10 cellular contexts compared by ENCODE assay signal in the genomic region with DNA sequence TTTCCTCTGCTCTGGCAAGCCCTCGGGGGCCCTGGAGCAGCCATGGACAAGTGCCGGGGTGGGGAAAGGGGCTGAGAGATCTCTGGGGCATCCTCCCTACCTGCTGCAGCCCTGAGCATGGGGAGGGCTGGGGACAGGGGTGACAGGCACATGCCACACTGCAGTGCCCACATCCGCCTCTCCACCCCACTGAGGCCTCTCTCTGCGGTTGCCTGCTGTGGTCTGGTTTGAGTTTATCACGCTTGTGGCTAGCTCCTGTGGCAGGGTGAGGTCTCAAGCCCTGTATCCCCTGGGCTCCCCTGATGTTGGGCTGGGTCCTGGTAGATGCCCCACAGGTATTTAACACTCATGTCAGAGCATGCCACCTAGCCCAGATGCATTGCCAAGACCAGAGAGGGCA. TPM values are rescaled to one million over a fixed set of nuclear protein-coding genes. Genes with fewer than 3 reads are reported as not detected.
DNase-seq lines count a peak whose midpoint lies in the region; ATAC-seq lines count a peak whose summit lies in the region.
"Had no signal": no experiment of that assay in that cellular context is flagged by ENCODE, and none has a peak within 500 bp of the region (broad histone marks: within the 10 kb centered on the region; RNA-seq: fewer than 3 reads in every experiment).

No MANE protein-coding gene starts in this region.

- no peaks in the 10 kb centered on the region for H3K36me3 Mint-ChIP-seq in T-helper 17 cell (ENCODE audit: low read depth)

- H3K4me1 Mint-ChIP-seq in T-helper 17 cell: peaks cover 35% of the 10 kb centered on the region

- peak overlapping the region; percentile 53 for H3K4me3 Mint-ChIP-seq in T-helper 17 cell

- ATAC-seq in GM18868 (IDR thresholded peaks at IDR 0.05; ENCODE audit: unreplicated experiment) (peak; percentile 48), T-helper 17 cell (peak; percentile 92), GM19324 (IDR thresholded peaks at IDR 0.05; ENCODE audit: low FRiP score, unreplicated experiment) (no peak)
- ATAC-seq: foreskin keratinocyte had no signal

- no peaks in the 10 kb centered on the region for H3K9me3 ChIP-seq in T-helper 17 cell (ENCODE audit: control insufficient read depth, low read length, poor library complexity, severe bottlenecking)

- peak in 2 of 3 donors; percentile 33 to 43 for DNase-seq in T-helper 17 cell
- DNase-seq in activated gamma-delta T cell treated with Interleukin-2 at 50 U/mL for 16 hours: peak; percentile 78
- peak in 2 of 3 experiments; percentile 12 to 34 for DNase-seq in stimulated activated CD4-positive, alpha-beta T cell treated with anti-CD3 and anti-CD28 coated beads, TNF-alpha, amount 100 ng/mL, for 4 hours (ENCODE audit: low read depth in 3 of 3)
- DNase-seq in DMS153 (lab: John Stamatoyannopoulos, UW): no peak
- DNase-seq in NCI-H1417 (lab: John Stamatoyannopoulos, UW): no peak
- DNase-seq in retina: no peak
- DNase-seq: foreskin keratinocyte, SW 1271 had no signal

- H3K27ac Mint-ChIP-seq in T-helper 17 cell: no peak overlapping the region

- H3K27me3 Mint-ChIP-seq in T-helper 17 cell: peaks cover 14% of the 10 kb centered on the region

RNA-seq across cellular contexts. Expression of gene MLN, which starts 52.9 kb away (rescaled TPM):
- total RNA-seq in T-helper 17 cell: not detected
- total RNA-seq: foreskin keratinocyte had no signal

Comparison
In these comparisons a context has a peak if more than half of its experiments do, and no peak if none do; other contexts are left out.
1. DNase-seq: peak in T-helper 17 cell (2 of 3), activated gamma-delta T cell treated with Interleukin-2 at 50 U/mL for 16 hours (single experiment) and stimulated activated CD4-positive, alpha-beta T cell treated with anti-CD3 and anti-CD28 coated beads, TNF-alpha, amount 100 ng/mL, for 4 hours (2 of 3); none in DMS153 (single experiment), NCI-H1417 (0 of 3) and retina (single experiment).